8 cellular contexts compared by ENCODE assay signal in the genomic region with DNA sequence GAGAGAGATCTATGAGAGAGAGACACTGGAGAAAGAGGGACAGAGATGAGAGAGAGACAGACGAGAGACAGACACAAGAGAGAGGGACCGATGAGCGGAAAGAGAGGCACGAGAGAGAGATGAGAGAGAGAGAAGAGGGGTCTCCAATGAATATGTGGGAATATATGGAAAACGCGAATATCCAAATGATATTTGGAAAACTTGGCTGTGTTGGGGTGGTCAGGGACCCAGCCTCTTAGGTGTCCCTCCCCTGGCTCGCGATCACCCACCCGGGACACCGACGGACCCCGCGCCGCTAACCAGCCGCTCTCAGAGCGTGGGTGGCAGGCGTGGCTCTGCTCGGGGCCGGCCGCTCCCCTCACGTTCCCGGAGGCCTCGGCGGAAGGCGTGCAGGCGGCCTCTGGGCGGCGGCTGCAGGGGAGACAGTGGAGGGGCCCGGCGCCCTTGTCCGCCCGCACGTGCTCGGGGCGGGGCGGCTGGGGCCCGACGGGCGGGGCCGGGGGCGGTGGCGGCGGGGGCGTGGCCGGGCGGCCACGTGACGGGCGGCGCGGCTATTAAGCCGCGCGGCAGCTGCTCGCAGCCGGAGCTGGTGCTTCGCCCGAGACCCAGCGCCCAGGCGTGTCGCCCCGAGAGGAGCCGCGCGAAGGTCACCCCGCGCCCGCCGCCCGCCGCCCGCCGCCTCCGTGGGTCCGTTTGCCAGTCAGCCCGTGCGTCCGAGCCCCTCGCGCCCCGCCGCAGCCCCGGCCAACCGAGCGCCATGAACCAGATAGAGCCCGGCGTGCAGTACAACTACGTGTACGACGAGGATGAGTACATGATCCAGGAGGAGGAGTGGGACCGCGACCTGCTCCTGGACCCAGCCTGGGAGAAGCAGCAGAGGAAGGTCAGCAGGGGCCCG. TPM values are rescaled to one million over a fixed set of nuclear protein-coding genes. Genes with fewer than 3 reads are reported as not detected.
DNase-seq lines count a peak whose midpoint lies in the region; ATAC-seq, FAIRE-seq and TF ChIP-seq lines count a peak whose summit lies in the region.

A gene (plus strand): TSS at position 583 of the 898 bp plus-strand sequence. CDS start 175 bp downstream, at position 758.

- peak; percentile 89 for ATAC-seq in activated CD8-positive, alpha-beta memory T cell treated with anti-CD3 and anti-CD28 coated beads, Interleukin-2, amount 10 ng/mL, durations not matched to agents 7 days and 5 days
- ATAC-seq in stimulated activated effector memory CD8-positive, alpha-beta T cell treated with anti-CD3 and anti-CD28 coated beads, Interleukin-12 subunit alpha, Interleukin-12 subunit beta, amount 100 ng/mL, for 72 hours = peak; percentile 81

- DNase-seq in DMS53 (lab: John Stamatoyannopoulos, UW) = peak; percentile 89
- peak; percentile 46 for DNase-seq in GM23248
- DNase-seq in NCI-H1105 (lab: John Stamatoyannopoulos, UW) = peak; percentile 38
- no peak for DNase-seq in activated CD8-positive, alpha-beta memory T cell treated with anti-CD3 and anti-CD28 coated beads, Interleukin-2, amount 10 ng/mL, durations not matched to agents 7 days and 5 days
- DNase-seq in endothelial cell of umbilical vein (ENCODE audit: low read depth, low spot score) = peak; percentile 31
- peak in 1 of 2 donors; percentile 3 for DNase-seq in stimulated activated effector memory CD8-positive, alpha-beta T cell treated with anti-CD3 and anti-CD28 coated beads, Interleukin-12 subunit alpha, Interleukin-12 subunit beta, amount 100 ng/mL, for 72 hours (ENCODE audit: low spot score in 2 of 2)
- DNase-seq in 8988T = no peak

- H3K27ac ChIP-seq in GM23248 (no peak within 1 kb of the TSS), endothelial cell of umbilical vein (ENCODE audit: insufficient read depth, low read depth, low read length) (no peak within 1 kb of the TSS), muscle layer of colon (ENCODE audit: low read depth, low read length) (no peak within 1 kb of the TSS)

- H3K4me1 Mint-ChIP-seq in activated CD8-positive, alpha-beta memory T cell treated with anti-CD3 and anti-CD28 coated beads, Interleukin-2, amount 10 ng/mL, durations not matched to agents 7 days and 5 days = peaks cover 11% of the 10 kb centered on the region
- H3K4me1 Mint-ChIP-seq in stimulated activated effector memory CD8-positive, alpha-beta T cell treated with anti-CD3 and anti-CD28 coated beads, Interleukin-12 subunit alpha, Interleukin-12 subunit beta, amount 100 ng/mL, for 72 hours = peaks cover 20% of the 10 kb centered on the region

- POLR2A ChIA-PET in endothelial cell of umbilical vein (lab: Charles Lee) = no interaction called here

- no peaks in the 10 kb centered on the region for H3K9me2 ChIP-seq in GM23248 (ENCODE audit: insufficient read depth)

- H3K9me3 Mint-ChIP-seq in activated CD8-positive, alpha-beta memory T cell treated with anti-CD3 and anti-CD28 coated beads, Interleukin-2, amount 10 ng/mL, durations not matched to agents 7 days and 5 days (ENCODE audit: low read depth) = no peaks in the 10 kb centered on the region
- peaks cover 6% of the 10 kb centered on the region for H3K9me3 Mint-ChIP-seq in stimulated activated effector memory CD8-positive, alpha-beta T cell treated with anti-CD3 and anti-CD28 coated beads, Interleukin-12 subunit alpha, Interleukin-12 subunit beta, amount 100 ng/mL, for 72 hours

- BruUV-seq in endothelial cell of umbilical vein (replicated peaks; lab: Mats Ljungman, UMichigan) = no TSS peak

- H3K4me3 ChIP-seq in GM23248 = peak within 1 kb of the TSS; percentile 59
- H3K4me3 ChIP-seq in endothelial cell of umbilical vein (replicated peaks in 1 of 3; ENCODE audit: insufficient read depth in 1 of 3, low read depth in 1 of 3, low read length in 3 of 3) = peak within 1 kb of the TSS; percentile 19 to 62 (median 44)
- peak within 1 kb of the TSS; percentile 11 to 50 for H3K4me3 ChIP-seq in muscle layer of colon (ENCODE audit: low read depth in 1 of 2, low read length in 2 of 2)

- no peaks in the 10 kb centered on the region for H3K79me2 ChIP-seq in GM23248 (ENCODE audit: insufficient read depth)
- H3K79me2 ChIP-seq in endothelial cell of umbilical vein (ENCODE audit: control insufficient read depth, insufficient read depth, low read length) = no peaks in the 10 kb centered on the region

- H3K27ac Mint-ChIP-seq in activated CD8-positive, alpha-beta memory T cell treated with anti-CD3 and anti-CD28 coated beads, Interleukin-2, amount 10 ng/mL, durations not matched to agents 7 days and 5 days = no peak within 1 kb of the TSS
- H3K27ac Mint-ChIP-seq in stimulated activated effector memory CD8-positive, alpha-beta T cell treated with anti-CD3 and anti-CD28 coated beads, Interleukin-12 subunit alpha, Interleukin-12 subunit beta, amount 100 ng/mL, for 72 hours = peak within 1 kb of the TSS; percentile 1

- H3K36me3 ChIP-seq in GM23248 (ENCODE audit: low read depth) (no peaks in the 10 kb centered on the region), endothelial cell of umbilical vein (ENCODE audit: control insufficient read depth in 2 of 2, extremely low read depth in 1 of 2, insufficient read depth in 2 of 2, low read length in 2 of 2) (no peaks in the 10 kb centered on the region), muscle layer of colon (ENCODE audit: insufficient read depth, low read length) (no peaks in the 10 kb centered on the region)

- peaks cover 3% of the 10 kb centered on the region for H3K36me3 Mint-ChIP-seq in activated CD8-positive, alpha-beta memory T cell treated with anti-CD3 and anti-CD28 coated beads, Interleukin-2, amount 10 ng/mL, durations not matched to agents 7 days and 5 days
- H3K36me3 Mint-ChIP-seq in stimulated activated effector memory CD8-positive, alpha-beta T cell treated with anti-CD3 and anti-CD28 coated beads, Interleukin-12 subunit alpha, Interleukin-12 subunit beta, amount 100 ng/mL, for 72 hours = no peaks in the 10 kb centered on the region

- H3K4me3 Mint-ChIP-seq in activated CD8-positive, alpha-beta memory T cell treated with anti-CD3 and anti-CD28 coated beads, Interleukin-2, amount 10 ng/mL, durations not matched to agents 7 days and 5 days = peak within 1 kb of the TSS; percentile 55
- H3K4me3 Mint-ChIP-seq in stimulated activated effector memory CD8-positive, alpha-beta T cell treated with anti-CD3 and anti-CD28 coated beads, Interleukin-12 subunit alpha, Interleukin-12 subunit beta, amount 100 ng/mL, for 72 hours = peak within 1 kb of the TSS; percentile 55

- CTCF ChIA-PET in activated CD8-positive, alpha-beta memory T cell treated with anti-CD3 and anti-CD28 coated beads, Interleukin-2, amount 10 ng/mL, durations not matched to agents 7 days and 5 days (lab: Charles Lee) = no interaction called here
- CTCF ChIA-PET in endothelial cell of umbilical vein (lab: Charles Lee) = interaction anchor here (1.0 kb wide), 1 partner anchor 77 kb away, joined by 5 read pairs; no protein-coding TSS in a partner anchor

- in situ Hi-C loops in GM23248 (cut with MboI) = no loop called here

- FAIRE-seq in endothelial cell of umbilical vein (lab: Jason Lieb, UNC) = no peak

- dilution Hi-C loops in endothelial cell of umbilical vein (cut with MboI; ENCODE audit: extremely low pct_ligation_motif_present, low sequenced_read_pairs) = no loop called here

- H3K4me2 ChIP-seq in GM23248 (ENCODE audit: unreplicated experiment) = peak within 1 kb of the TSS; percentile 61
- peak within 1 kb of the TSS; percentile 70 for H3K4me2 ChIP-seq in endothelial cell of umbilical vein (ENCODE audit: insufficient read depth, low read length)

- no peak for TF ChIP-seq CTCF in endothelial cell of umbilical vein (IDR thresholded peaks at IDR 0.05; ENCODE audit: extremely low read depth in 1 of 2, insufficient read depth in 1 of 2, low read depth in 1 of 2, low read length in 2 of 2)

- H3K9me3 ChIP-seq in GM23248 (ENCODE audit: low read depth) (no peaks in the 10 kb centered on the region), endothelial cell of umbilical vein (replicated peaks; ENCODE audit: control insufficient read depth, insufficient read depth, low read length) (no peaks in the 10 kb centered on the region), muscle layer of colon (ENCODE audit: low read length) (no peaks in the 10 kb centered on the region)

- H4K20me1 ChIP-seq in GM23248 (ENCODE audit: insufficient read depth) = no peaks in the 10 kb centered on the region
- H4K20me1 ChIP-seq in endothelial cell of umbilical vein (replicated peaks; ENCODE audit: control insufficient read depth, extremely low read depth, insufficient read depth, low read length) = no peaks in the 10 kb centered on the region

- H3K27me3 ChIP-seq in GM23248 (replicated peaks; ENCODE audit: insufficient read depth) = peaks cover 22% of the 10 kb centered on the region
- H3K27me3 ChIP-seq in endothelial cell of umbilical vein (ENCODE audit: control insufficient read depth in 2 of 2, insufficient read depth in 2 of 2, low read length in 2 of 2) = peaks cover 3 to 5% of the 10 kb centered on the region in 2 experiments
- H3K27me3 ChIP-seq in muscle layer of colon (ENCODE audit: control insufficient read depth in 1 of 2, insufficient read depth in 2 of 2, low read length in 2 of 2) = peaks cover 5 to 9% of the 10 kb centered on the region in 2 donors

- H2AFZ ChIP-seq in GM23248 (peak within 1 kb of the TSS; percentile 83), endothelial cell of umbilical vein (ENCODE audit: low read depth, low read length) (peak within 1 kb of the TSS; percentile 99)

- no peaks in the 10 kb centered on the region for H3K9me1 ChIP-seq in endothelial cell of umbilical vein (replicated peaks; ENCODE audit: control insufficient read depth, extremely low read depth, insufficient read depth, low read length)

- intact Hi-C loops in endothelial cell of umbilical vein (cut with micrococcal nuclease) = loop anchor here (1.0 to 5.0 kb wide), 4 partner anchors 48 to 109 kb away; a partner anchor contains a TSS

- WGBS in GM23248 (ENCODE audit: low coverage in 1 of 2, low lambda C conversion rate in 2 of 2, missing lambda C conversion rate in 2 of 2), 2 experiments = 9 to 20% methylated on average over 34 to 73 of the region's 93 CpGs

- TF ChIP-seq POLR2A in endothelial cell of umbilical vein (IDR thresholded peaks at IDR 0.05; ENCODE audit: low read depth, low read length) = no peak

- no peak within 1 kb of the TSS for H3K9ac ChIP-seq in GM23248
- peak within 1 kb of the TSS; percentile 29 for H3K9ac ChIP-seq in endothelial cell of umbilical vein (replicated peaks; ENCODE audit: extremely low read depth, insufficient read depth, low read length)
- no peak within 1 kb of the TSS for H3K9ac ChIP-seq in muscle layer of colon (ENCODE audit: low read length)

- H3K4me1 ChIP-seq in GM23248 (ENCODE audit: insufficient read depth) (no peaks in the 10 kb centered on the region), endothelial cell of umbilical vein (ENCODE audit: control insufficient read depth, extremely low read depth, insufficient read depth, low read length) (peaks cover 7% of the 10 kb centered on the region), muscle layer of colon (ENCODE audit: insufficient read depth, low read length) (peaks cover 14% of the 10 kb centered on the region)

- peaks cover 76% of the 10 kb centered on the region for H3K27me3 Mint-ChIP-seq in activated CD8-positive, alpha-beta memory T cell treated with anti-CD3 and anti-CD28 coated beads, Interleukin-2, amount 10 ng/mL, durations not matched to agents 7 days and 5 days

- H3F3A ChIP-seq in GM23248 (ENCODE audit: insufficient read depth) = no peaks in the 10 kb centered on the region

RNA-seq across cellular contexts. Expression of the gene that starts here (rescaled TPM):
- total RNA-seq in GM23248 (2014; rRNA removed; shearing (Covaris generic)) = not detected in 2 replicates
- polyA plus RNA-seq in GM23248 (2016; fragmentation: Nextera tagmentation; extraction: Ambion mirVana) = 0.22 TPM in 1 of 2 replicates, not detected in the other
- total RNA-seq in activated CD8-positive, alpha-beta memory T cell treated with anti-CD3 and anti-CD28 coated beads, Interleukin-2, amount 10 ng/mL, durations not matched to agents 7 days and 5 days = not detected
- total RNA-seq in endothelial cell of umbilical vein = 0.28 and 0.55 TPM in 2 replicates
- 0.22 and 0.33 TPM in 2 replicates for polyA plus RNA-seq in endothelial cell of umbilical vein
- polyA plus RNA-seq in endothelial cell of umbilical vein (2011; cell fraction: cytosol; rRNA removed) = 0.05 and 0.16 TPM in 2 replicates
- 2.6 and 3.4 TPM in 2 replicates for polyA plus RNA-seq in endothelial cell of umbilical vein (2011; cell fraction: nucleus; rRNA removed)
- polyA plus RNA-seq in endothelial cell of umbilical vein (2012) = 1.2 and 2.0 TPM in 2 replicates
- 0.15 and 0.19 TPM in 2 replicates for polyA minus RNA-seq in endothelial cell of umbilical vein
- not detected for polyA minus RNA-seq in endothelial cell of umbilical vein (2011; cell fraction: cytosol; rRNA and poly(A)+ RNA removed)
- 0.43 and 0.82 TPM in 2 replicates for polyA minus RNA-seq in endothelial cell of umbilical vein (2011; cell fraction: nucleus; rRNA and poly(A)+ RNA removed)

Comparison
In these comparisons a context has a peak if more than half of its experiments do, and no peak if none do; other contexts are left out.
1. Peak in DNase-seq, H3K4me3 ChIP-seq and H3K4me2 ChIP-seq in GM23248; RNA of the gene not detected or under 1 TPM.
2. Peak in ATAC-seq in activated CD8-positive, alpha-beta memory T cell treated with anti-CD3 and anti-CD28 coated beads, Interleukin-2, amount 10 ng/mL, durations not matched to agents 7 days and 5 days; RNA of the gene not detected or under 1 TPM.
3. DNase-seq: peak in DMS53 (single experiment), NCI-H1105 (single experiment) and endothelial cell of umbilical vein (single experiment); none in activated CD8-positive, alpha-beta memory T cell treated with anti-CD3 and anti-CD28 coated beads, Interleukin-2, amount 10 ng/mL, durations not matched to agents 7 days and 5 days (single experiment) and 8988T (single experiment).
4. Peak in every context shown above with its lines, with median percentiles within 50 percentile points of each other: H3K4me3 ChIP-seq.